1 cellular context compared by ENCODE assay signal in the genomic region with DNA sequence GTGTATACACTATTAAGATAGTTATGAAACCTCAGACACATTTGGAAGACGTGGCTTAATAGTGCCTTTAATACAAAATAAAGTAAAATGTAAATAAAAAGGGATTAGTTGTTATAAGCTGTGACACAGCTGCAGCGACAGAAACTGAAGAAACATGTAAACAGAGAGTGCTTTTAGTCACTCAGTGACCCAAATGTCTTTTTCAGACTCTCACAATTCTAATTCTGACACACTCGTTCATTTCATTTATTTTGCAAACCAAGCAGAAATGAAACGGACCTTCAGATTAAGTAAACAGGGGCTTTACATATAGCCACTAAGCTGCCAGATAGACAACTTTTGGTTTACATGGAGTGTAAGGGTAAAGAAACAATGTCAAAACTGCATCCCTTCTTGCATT.
TF ChIP-seq lines count a peak whose summit lies in the region.

No MANE protein-coding gene starts in this region.

TF ChIP-seq in A549, 52 proteins besides CTCF, POLR2A, EP300 and RAD21 (continued from another document):
- TF ChIP-seq MAFK (IDR thresholded peaks at IDR 0.05; ENCODE audit: partially characterized antibody) = peak; percentile 56
- no peak for TF ChIP-seq ZNF302 (CRISPR knock-in tag; IDR thresholded peaks at IDR 0.05)
TF ChIP-seq in A549: peak in this region for 1.
